Comparison of ENCODE assay signal across 6 cellular contexts in the genomic region with DNA sequence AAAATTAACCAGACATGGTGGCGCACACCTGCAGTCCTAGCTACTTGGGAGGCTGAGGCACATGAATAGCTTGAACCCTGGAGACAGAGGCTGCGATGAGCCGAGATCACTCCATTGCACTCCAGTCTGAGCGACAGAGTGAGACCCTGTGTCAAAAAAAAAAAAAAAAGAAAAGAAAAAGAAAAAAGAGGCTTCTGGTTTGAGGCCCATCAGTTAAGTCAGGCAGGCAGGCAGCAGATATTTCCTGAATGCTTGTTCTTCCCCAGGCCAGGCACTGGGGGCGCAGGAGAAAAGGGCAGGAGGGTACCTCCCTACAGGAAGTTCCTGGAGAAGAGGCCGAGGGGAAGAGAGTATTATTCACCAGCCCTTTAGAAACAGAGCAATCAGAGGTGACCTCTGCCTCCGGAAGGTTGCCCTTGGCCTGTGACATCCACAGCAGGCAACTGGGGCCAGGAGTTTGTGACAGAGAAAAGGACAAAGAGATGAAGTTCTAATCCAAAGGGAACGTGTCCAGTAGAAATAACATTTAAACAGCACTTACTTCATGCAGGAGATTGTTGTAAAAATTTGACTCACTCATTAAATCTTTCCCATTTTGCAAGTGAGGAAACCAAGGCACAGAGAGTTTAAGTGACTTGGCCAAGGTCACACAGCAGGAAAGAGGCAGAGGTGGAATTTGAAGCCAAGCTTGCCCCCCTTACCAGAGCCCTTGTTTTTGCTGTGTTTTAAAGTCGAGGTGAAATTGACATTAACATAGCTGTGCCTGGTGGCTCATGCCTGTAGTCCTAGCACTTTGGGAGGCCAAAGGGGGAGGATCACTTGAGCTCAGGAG. TPM values are rescaled to one million over a fixed set of nuclear protein-coding genes. Genes with fewer than 3 reads are reported as not detected.
A peak's percentile ranks its signal among the peaks of the same experiment; 100 is the strongest.
DNase-seq lines count a peak whose midpoint lies in the region; ATAC-seq lines count a peak whose summit lies in the region.

No MANE protein-coding gene starts in this region.

- no peaks in the 10 kb centered on the region for H3K27me3 Mint-ChIP-seq in stimulated activated memory B cell treated with anti-CD40 and anti-IgM and Interleukin-4, amounts not matched to agents 10 μg/mL and 1 μg/mL and 100 μg/mL, for 72 hours

- H3K27ac Mint-ChIP-seq in stimulated activated memory B cell treated with anti-CD40 and anti-IgM and Interleukin-4, amounts not matched to agents 10 μg/mL and 1 μg/mL and 100 μg/mL, for 72 hours = peak overlapping the region; percentile 40

- DNase-seq in DMS114 treated with DMSO at 0.1 percent for 48 hours (lab: John Stamatoyannopoulos, UW; ENCODE audit: unreplicated experiment) (peak; percentile 18), MV-4-11 (lab: John Stamatoyannopoulos, UW) (peak; percentile 89), dermis microvascular lymphatic vessel endothelial cell (ENCODE audit: low read depth in 2 of 2) (peak; percentile 79 to 86), NCI-H1092 treated with DMSO at 0.1 percent for 48 hours (lab: John Stamatoyannopoulos, UW) (no peak), superior temporal gyrus (ENCODE audit: extremely low spot score) (no peak)

- no peak for ATAC-seq in stimulated activated memory B cell treated with anti-CD40 and anti-IgM and Interleukin-4, amounts not matched to agents 10 μg/mL and 1 μg/mL and 100 μg/mL, for 72 hours

- H3K9me3 Mint-ChIP-seq in stimulated activated memory B cell treated with anti-CD40 and anti-IgM and Interleukin-4, amounts not matched to agents 10 μg/mL and 1 μg/mL and 100 μg/mL, for 72 hours = no peaks in the 10 kb centered on the region

- no peak overlapping the region for H3K4me3 Mint-ChIP-seq in stimulated activated memory B cell treated with anti-CD40 and anti-IgM and Interleukin-4, amounts not matched to agents 10 μg/mL and 1 μg/mL and 100 μg/mL, for 72 hours

- H3K4me1 Mint-ChIP-seq in stimulated activated memory B cell treated with anti-CD40 and anti-IgM and Interleukin-4, amounts not matched to agents 10 μg/mL and 1 μg/mL and 100 μg/mL, for 72 hours = peaks cover 28% of the 10 kb centered on the region

- no peaks in the 10 kb centered on the region for H3K36me3 Mint-ChIP-seq in stimulated activated memory B cell treated with anti-CD40 and anti-IgM and Interleukin-4, amounts not matched to agents 10 μg/mL and 1 μg/mL and 100 μg/mL, for 72 hours

RNA-seq across cellular contexts. Expression of gene RLN3, which starts 4.3 kb away (rescaled TPM):
- total RNA-seq in dermis microvascular lymphatic vessel endothelial cell = not detected in 2 replicates

RNA-seq across cellular contexts. Expression of gene IL27RA, which starts 7.9 kb away (rescaled TPM):
- total RNA-seq in dermis microvascular lymphatic vessel endothelial cell = 1.1 and 3.1 TPM in 2 replicates

RNA-seq across cellular contexts. Expression of gene RFX1, which starts 17.5 kb away (rescaled TPM):
- 1.8 and 3.8 TPM in 2 replicates for total RNA-seq in dermis microvascular lymphatic vessel endothelial cell

RNA-seq across cellular contexts. Expression of gene PALM3, which starts 38.3 kb away (rescaled TPM):
- total RNA-seq in dermis microvascular lymphatic vessel endothelial cell = under 0.01 TPM in 1 of 2 replicates, not detected in the other

RNA-seq across cellular contexts. Expression of gene MISP3, which starts 49.0 kb away (rescaled TPM):
- total RNA-seq in dermis microvascular lymphatic vessel endothelial cell = 0.13 TPM in 2 replicates

Comparison
In these comparisons a context has a peak if more than half of its experiments do, and no peak if none do; other contexts are left out.
1. DNase-seq: peak in DMS114 treated with DMSO at 0.1 percent for 48 hours (single experiment), MV-4-11 (single experiment) and dermis microvascular lymphatic vessel endothelial cell (2 of 2); none in NCI-H1092 treated with DMSO at 0.1 percent for 48 hours (single experiment) and superior temporal gyrus (single experiment).